Comparison of ENCODE assay signal across 1 cellular context in the genomic region with DNA sequence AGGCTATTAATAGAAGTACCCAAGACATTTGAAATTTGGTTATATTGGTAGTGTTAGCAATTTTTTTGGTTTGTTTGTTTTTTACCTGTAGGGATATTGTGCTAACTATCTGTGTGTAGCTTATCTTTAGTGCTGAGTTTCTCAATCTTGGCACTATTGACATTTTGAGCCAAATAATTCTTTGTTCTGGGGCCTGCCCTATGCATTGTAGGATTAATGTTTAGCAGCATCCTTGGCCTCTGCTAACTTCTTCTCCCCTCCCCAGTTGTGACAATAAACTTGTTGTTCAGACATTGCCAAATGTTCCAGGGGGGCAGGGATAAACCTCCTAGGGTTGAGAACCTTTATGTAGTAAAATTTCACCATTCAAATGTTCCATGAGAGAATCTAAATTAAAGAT.
TF ChIP-seq lines count a peak whose summit lies in the region.

No MANE protein-coding gene starts in this region.

TF ChIP-seq in HepG2, 621 proteins besides CTCF, POLR2A, EP300 and RAD21 (continued from another document and continues in another):
- TF ChIP-seq, protein P1, sequence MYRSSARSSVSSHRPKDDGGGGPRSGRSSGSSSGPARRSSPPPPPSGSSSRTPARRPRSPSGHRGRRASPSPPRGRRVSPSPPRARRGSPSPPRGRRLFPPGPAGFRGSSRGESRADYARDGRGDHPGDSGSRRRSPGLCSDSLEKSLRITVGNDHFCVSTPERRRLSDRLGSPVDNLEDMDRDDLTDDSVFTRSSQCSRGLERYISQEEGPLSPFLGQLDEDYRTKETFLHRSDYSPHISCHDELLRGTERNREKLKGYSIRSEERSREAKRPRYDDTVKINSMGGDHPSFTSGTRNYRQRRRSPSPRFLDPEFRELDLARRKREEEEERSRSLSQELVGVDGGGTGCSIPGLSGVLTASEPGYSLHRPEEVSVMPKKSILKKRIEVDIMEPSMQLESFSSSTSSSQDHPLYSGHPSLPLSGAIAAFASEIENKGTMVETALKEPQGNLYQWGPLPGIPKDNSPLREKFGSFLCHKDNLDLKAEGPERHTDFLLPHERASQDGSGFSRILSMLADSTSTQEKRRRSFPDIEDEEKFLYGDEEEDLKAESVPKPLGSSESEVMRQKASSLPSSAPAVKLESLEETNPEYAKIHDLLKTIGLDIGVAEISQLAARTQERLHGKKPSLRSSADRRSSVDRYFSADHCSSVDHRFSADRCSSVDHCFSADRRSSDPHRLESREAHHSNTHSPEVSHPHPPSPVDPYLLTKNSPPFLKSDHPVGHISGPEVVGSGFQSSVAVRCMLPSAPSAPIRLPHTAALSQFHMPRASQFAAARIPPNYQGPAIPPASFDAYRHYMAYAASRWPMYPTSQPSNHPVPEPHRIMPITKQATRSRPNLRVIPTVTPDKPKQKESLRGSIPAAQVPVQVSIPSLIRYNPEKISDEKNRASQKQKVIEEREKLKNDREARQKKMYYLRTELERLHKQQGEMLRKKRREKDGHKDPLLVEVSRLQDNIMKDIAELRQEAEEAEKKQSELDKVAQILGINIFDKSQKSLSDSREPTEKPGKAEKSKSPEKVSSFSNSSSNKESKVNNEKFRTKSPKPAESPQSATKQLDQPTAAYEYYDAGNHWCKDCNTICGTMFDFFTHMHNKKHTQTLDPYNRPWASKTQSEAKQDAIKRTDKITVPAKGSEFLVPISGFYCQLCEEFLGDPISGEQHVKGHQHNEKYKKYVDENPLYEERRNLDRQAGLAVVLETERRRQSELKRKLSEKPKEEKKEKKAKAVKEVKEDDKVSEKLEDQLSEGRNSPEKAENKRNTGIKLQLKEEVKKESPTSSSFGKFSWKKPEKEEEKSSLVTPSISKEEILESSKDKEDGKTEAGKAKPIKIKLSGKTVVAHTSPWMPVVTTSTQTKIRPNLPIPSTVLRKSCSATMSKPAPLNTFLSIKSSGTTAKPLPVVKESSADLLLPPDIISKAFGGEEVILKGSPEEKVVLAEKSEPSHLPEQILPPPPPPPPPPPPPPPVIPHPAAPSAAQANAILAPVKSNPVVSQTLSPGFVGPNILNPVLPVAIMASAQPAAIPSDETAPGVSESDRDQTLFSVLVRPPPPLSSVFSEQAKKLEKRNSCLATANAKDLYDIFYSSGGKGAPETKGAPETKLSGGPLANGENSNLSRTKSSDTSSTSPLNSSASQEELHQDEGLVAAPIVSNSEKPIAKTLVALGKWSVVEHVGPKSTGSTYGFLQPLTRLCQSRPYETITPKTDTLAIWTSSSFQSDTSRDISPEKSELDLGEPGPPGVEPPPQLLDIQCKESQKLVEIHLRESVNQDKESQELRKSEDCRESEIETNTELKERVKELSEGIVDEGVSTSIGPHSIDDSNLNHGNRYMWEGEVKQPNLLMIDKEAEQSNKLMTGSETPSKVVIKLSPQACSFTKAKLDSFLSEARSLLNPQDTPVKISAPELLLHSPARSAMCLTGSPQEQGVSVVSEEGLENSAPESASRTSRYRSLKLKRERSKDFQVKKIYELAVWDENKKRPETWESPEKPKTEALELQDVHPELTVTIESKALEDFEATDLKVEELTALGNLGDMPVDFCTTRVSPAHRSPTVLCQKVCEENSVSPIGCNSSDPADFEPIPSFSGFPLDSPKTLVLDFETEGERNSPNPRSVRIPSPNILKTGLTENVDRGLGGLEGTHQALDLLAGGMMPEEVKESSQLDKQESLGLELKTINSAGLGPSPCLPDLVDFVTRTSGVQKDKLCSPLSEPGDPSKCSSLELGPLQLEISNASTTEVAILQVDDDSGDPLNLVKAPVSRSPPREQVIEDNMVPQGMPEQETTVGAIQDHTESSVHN (CRISPR knock-in tag; IDR thresholded peaks at IDR 0.05) = no peak
- TF ChIP-seq HOXD1 (CRISPR knock-in tag; IDR thresholded peaks at IDR 0.05) (no peak), SRF (IDR thresholded peaks at IDR 0.05; ENCODE audit: low read depth, low read length) (no peak), NCOA2 (CRISPR knock-in tag; IDR thresholded peaks at IDR 0.05) (peak; percentile 80), ZNF543 (CRISPR knock-in tag; IDR thresholded peaks at IDR 0.05) (no peak), EZH2 (conservative IDR thresholded peaks at IDR 0.05; ENCODE audit: low read depth, low read length) (no peak), RFXANK (CRISPR knock-in tag; IDR thresholded peaks at IDR 0.05) (no peak), FOXO1 (CRISPR knock-in tag; IDR thresholded peaks at IDR 0.05) (peak; percentile 39; the same call in 1 of the 2 replicates), RERE (CRISPR knock-in tag; IDR thresholded peaks at IDR 0.05; ENCODE audit: low read depth) (0 out of 2 replicates have a peak, but pooled peaks have one; percentile 15), PBX2 (CRISPR knock-in tag; IDR thresholded peaks at IDR 0.05) (no peak), SOX13 (IDR thresholded peaks at IDR 0.05) (peak; percentile 89), SOX13 (CRISPR knock-in tag; conservative IDR thresholded peaks at IDR 0.05 in 1 of 2, IDR thresholded peaks at IDR 0.05 in 1 of 2) (peak in 1 of 2 experiments; percentile 98; a peak in 2 of 4 replicates), ASH2L (IDR thresholded peaks at IDR 0.05; ENCODE audit: insufficient read length, low read depth, low read length) (no peak), PTBP1 (IDR thresholded peaks at IDR 0.05; ENCODE audit: low read depth, low read length, poor library complexity, severe bottlenecking) (no peak), NR1H2 (CRISPR knock-in tag; IDR thresholded peaks at IDR 0.05; ENCODE audit: borderline replicate concordance, low read depth) (no peak), GATA4 (IDR thresholded peaks at IDR 0.05; ENCODE audit: borderline replicate concordance, low read depth) (0 out of 2 replicates have a peak, but pooled peaks have one; percentile 20), TBX2 (CRISPR knock-in tag; IDR thresholded peaks at IDR 0.05; ENCODE audit: borderline replicate concordance) (0 out of 2 replicates have a peak, but pooled peaks have one; percentile 43), ZNF296 (CRISPR knock-in tag; conservative IDR thresholded peaks at IDR 0.05) (no peak), TBP (CRISPR knock-in tag; IDR thresholded peaks at IDR 0.05) (no peak), ZNF562 (CRISPR knock-in tag; IDR thresholded peaks at IDR 0.05; ENCODE audit: borderline replicate concordance) (no peak), RXRB (CRISPR knock-in tag; IDR thresholded peaks at IDR 0.05; ENCODE audit: borderline replicate concordance) (no peak), MEIS2 (CRISPR knock-in tag; IDR thresholded peaks at IDR 0.05) (no peak), FOXA3 (CRISPR knock-in tag; IDR thresholded peaks at IDR 0.05) (peak; percentile 86), TOE1 (CRISPR knock-in tag; IDR thresholded peaks at IDR 0.05) (no peak), SOX6 (IDR thresholded peaks at IDR 0.05) (no peak), SOX6 (CRISPR knock-in tag; IDR thresholded peaks at IDR 0.05) (peak; percentile 98), ZNF850 (CRISPR knock-in tag; conservative IDR thresholded peaks at IDR 0.05) (no peak), DNMT1 (CRISPR knock-in tag; IDR thresholded peaks at IDR 0.05) (no peak), ARNTL (CRISPR knock-in tag; IDR thresholded peaks at IDR 0.05) (no peak)
- TF ChIP-seq, protein P2, sequence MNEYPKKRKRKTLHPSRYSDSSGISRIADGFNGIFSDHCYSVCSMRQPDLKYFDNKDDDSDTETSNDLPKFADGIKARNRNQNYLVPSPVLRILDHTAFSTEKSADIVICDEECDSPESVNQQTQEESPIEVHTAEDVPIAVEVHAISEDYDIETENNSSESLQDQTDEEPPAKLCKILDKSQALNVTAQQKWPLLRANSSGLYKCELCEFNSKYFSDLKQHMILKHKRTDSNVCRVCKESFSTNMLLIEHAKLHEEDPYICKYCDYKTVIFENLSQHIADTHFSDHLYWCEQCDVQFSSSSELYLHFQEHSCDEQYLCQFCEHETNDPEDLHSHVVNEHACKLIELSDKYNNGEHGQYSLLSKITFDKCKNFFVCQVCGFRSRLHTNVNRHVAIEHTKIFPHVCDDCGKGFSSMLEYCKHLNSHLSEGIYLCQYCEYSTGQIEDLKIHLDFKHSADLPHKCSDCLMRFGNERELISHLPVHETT (CRISPR knock-in tag; conservative IDR thresholded peaks at IDR 0.05) = no peak
- TF ChIP-seq, protein P3, sequence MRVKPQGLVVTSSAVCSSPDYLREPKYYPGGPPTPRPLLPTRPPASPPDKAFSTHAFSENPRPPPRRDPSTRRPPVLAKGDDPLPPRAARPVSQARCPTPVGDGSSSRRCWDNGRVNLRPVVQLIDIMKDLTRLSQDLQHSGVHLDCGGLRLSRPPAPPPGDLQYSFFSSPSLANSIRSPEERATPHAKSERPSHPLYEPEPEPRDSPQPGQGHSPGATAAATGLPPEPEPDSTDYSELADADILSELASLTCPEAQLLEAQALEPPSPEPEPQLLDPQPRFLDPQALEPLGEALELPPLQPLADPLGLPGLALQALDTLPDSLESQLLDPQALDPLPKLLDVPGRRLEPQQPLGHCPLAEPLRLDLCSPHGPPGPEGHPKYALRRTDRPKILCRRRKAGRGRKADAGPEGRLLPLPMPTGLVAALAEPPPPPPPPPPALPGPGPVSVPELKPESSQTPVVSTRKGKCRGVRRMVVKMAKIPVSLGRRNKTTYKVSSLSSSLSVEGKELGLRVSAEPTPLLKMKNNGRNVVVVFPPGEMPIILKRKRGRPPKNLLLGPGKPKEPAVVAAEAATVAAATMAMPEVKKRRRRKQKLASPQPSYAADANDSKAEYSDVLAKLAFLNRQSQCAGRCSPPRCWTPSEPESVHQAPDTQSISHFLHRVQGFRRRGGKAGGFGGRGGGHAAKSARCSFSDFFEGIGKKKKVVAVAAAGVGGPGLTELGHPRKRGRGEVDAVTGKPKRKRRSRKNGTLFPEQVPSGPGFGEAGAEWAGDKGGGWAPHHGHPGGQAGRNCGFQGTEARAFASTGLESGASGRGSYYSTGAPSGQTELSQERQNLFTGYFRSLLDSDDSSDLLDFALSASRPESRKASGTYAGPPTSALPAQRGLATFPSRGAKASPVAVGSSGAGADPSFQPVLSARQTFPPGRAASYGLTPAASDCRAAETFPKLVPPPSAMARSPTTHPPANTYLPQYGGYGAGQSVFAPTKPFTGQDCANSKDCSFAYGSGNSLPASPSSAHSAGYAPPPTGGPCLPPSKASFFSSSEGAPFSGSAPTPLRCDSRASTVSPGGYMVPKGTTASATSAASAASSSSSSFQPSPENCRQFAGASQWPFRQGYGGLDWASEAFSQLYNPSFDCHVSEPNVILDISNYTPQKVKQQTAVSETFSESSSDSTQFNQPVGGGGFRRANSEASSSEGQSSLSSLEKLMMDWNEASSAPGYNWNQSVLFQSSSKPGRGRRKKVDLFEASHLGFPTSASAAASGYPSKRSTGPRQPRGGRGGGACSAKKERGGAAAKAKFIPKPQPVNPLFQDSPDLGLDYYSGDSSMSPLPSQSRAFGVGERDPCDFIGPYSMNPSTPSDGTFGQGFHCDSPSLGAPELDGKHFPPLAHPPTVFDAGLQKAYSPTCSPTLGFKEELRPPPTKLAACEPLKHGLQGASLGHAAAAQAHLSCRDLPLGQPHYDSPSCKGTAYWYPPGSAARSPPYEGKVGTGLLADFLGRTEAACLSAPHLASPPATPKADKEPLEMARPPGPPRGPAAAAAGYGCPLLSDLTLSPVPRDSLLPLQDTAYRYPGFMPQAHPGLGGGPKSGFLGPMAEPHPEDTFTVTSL (CRISPR knock-in tag; IDR thresholded peaks at IDR 0.05; ENCODE audit: borderline replicate concordance) = no peak
- TF ChIP-seq, protein P4, sequence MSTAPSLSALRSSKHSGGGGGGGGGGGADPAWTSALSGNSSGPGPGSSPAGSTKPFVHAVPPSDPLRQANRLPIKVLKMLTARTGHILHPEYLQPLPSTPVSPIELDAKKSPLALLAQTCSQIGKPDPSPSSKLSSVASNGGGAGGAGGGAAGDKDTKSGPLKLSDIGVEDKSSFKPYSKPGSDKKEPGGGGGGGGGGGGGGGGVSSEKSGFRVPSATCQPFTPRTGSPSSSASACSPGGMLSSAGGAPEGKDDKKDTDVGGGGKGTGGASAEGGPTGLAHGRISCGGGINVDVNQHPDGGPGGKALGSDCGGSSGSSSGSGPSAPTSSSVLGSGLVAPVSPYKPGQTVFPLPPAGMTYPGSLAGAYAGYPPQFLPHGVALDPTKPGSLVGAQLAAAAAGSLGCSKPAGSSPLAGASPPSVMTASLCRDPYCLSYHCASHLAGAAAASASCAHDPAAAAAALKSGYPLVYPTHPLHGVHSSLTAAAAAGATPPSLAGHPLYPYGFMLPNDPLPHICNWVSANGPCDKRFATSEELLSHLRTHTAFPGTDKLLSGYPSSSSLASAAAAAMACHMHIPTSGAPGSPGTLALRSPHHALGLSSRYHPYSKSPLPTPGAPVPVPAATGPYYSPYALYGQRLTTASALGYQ (CRISPR knock-in tag; IDR thresholded peaks at IDR 0.05) = no peak; the same call in 1 of the 2 replicates
